ENCODE assay signal across 1 cellular context in genomic region chr6:111482236-111482958, GRCh38.
TF ChIP-seq lines count a peak whose summit lies in the region.

No MANE protein-coding gene starts in this region.

TF ChIP-seq in HEK293, 187 proteins besides CTCF, POLR2A, EP300 and RAD21 (continued from another document):
- TF ChIP-seq REST (tag by site-specific recombination; IDR thresholded peaks at IDR 0.05) = 0 out of 2 replicates have a peak, but pooled peaks have one; percentile 19
